ENCODE assay signal across 10 cellular contexts in genomic region chr1:38000233-38000528, GRCh38. TPM values are rescaled to one million over a fixed set of nuclear protein-coding genes. Genes with fewer than 3 reads are reported as not detected.
DNase-seq lines count a peak whose midpoint lies in the region; ATAC-seq, FAIRE-seq and TF ChIP-seq lines count a peak whose summit lies in the region.
"Had no signal": no experiment of that assay in that cellular context is flagged by ENCODE, and none has a peak within 500 bp of the region (broad histone marks: within the 10 kb centered on the region; RNA-seq: fewer than 3 reads in every experiment).

No MANE protein-coding gene starts in this region.

- no peak for FAIRE-seq in kidney (lab: Jason Lieb, UNC)

- DNase-seq in adrenal gland, result no peak
- DNase-seq in kidney, result no peak
- no peak for DNase-seq in stimulated activated effector memory CD8-positive, alpha-beta T cell treated with anti-CD3 and anti-CD28 coated beads, Interleukin-12 subunit alpha, Interleukin-12 subunit beta, amount 100 ng/mL, for 72 hours (ENCODE audit: low spot score in 2 of 2)
- DNase-seq in MG63, result no peak
- DNase-seq in stimulated activated CD4-positive, alpha-beta T cell treated with anti-CD3 and anti-CD28 coated beads, Interleukin-1b, Interleukin-23, amount 100 ng/mL, for 48 hours, result no peak
- no peak for DNase-seq in ureter (ENCODE audit: low spot score)
- DNase-seq: NCI-H748 treated with DMSO at 0.1 percent for 48 hours; stimulated activated CD8-positive, alpha-beta memory T cell treated with anti-CD3 and anti-CD28 coated beads, Interleukin-4, amount 100 ng/mL, for 48 hours had no signal

- H3K4me1 Mint-ChIP-seq in stimulated activated effector memory CD8-positive, alpha-beta T cell treated with anti-CD3 and anti-CD28 coated beads, Interleukin-12 subunit alpha, Interleukin-12 subunit beta, amount 100 ng/mL, for 72 hours, result peaks cover 71% of the 10 kb centered on the region

- H3K9me3 ChIP-seq in HUES48 (ENCODE audit: control insufficient read depth, insufficient read depth, low read length) (no peaks in the 10 kb centered on the region), adrenal gland (replicated peaks in 1 of 3) (no peaks in the 10 kb centered on the region), kidney (ENCODE audit: control insufficient read depth in 1 of 2, low read length in 2 of 2) (no peaks in the 10 kb centered on the region), MG63 (no peaks in the 10 kb centered on the region)

- H3K4me3 ChIP-seq in HUES48 (ENCODE audit: low read depth, low read length), result no peak overlapping the region
- H3K4me3 ChIP-seq in adrenal gland, result peak overlapping the region in 1 of 4 donors; percentile 13
- H3K4me3 ChIP-seq in kidney (ENCODE audit: low read length in 2 of 2), result no peak overlapping the region
- H3K4me3 ChIP-seq in MG63, result no peak overlapping the region; the same call in 1 of the 2 replicates

- H3K4me3 Mint-ChIP-seq in stimulated activated effector memory CD8-positive, alpha-beta T cell treated with anti-CD3 and anti-CD28 coated beads, Interleukin-12 subunit alpha, Interleukin-12 subunit beta, amount 100 ng/mL, for 72 hours, result peak overlapping the region; percentile 63

- H3K36me3 ChIP-seq in HUES48 (ENCODE audit: control insufficient read depth, insufficient read depth, low read length) (peaks cover 17% of the 10 kb centered on the region), adrenal gland (replicated peaks in 1 of 2) (peaks cover 0 to 16% of the 10 kb centered on the region in 2 donors), kidney (ENCODE audit: control insufficient read depth in 1 of 2, insufficient read depth in 2 of 2, low read length in 2 of 2) (peaks cover 0 to 3% of the 10 kb centered on the region in 2 donors), MG63 (peaks cover 31% of the 10 kb centered on the region)

- TF ChIP-seq POLR2A in adrenal gland (IDR thresholded peaks at IDR 0.05), result no peak

- peaks cover 50% of the 10 kb centered on the region for H3K36me3 Mint-ChIP-seq in stimulated activated effector memory CD8-positive, alpha-beta T cell treated with anti-CD3 and anti-CD28 coated beads, Interleukin-12 subunit alpha, Interleukin-12 subunit beta, amount 100 ng/mL, for 72 hours

- no peak for TF ChIP-seq CTCF in adrenal gland (IDR thresholded peaks at IDR 0.05)
- no peak for TF ChIP-seq CTCF in kidney (IDR thresholded peaks at IDR 0.05; ENCODE audit: borderline replicate concordance, extremely low read depth, insufficient read depth)

- H3K27ac ChIP-seq in HUES48 (ENCODE audit: low read depth, low read length), result peak overlapping the region; percentile 87
- peak overlapping the region; percentile 23 to 92 (median 85) for H3K27ac ChIP-seq in adrenal gland
- peak overlapping the region; percentile 71 to 82 for H3K27ac ChIP-seq in kidney (ENCODE audit: low read depth in 2 of 2, low read length in 2 of 2)

- no peaks in the 10 kb centered on the region for H3K27me3 ChIP-seq in HUES48 (ENCODE audit: control insufficient read depth, insufficient read depth, low read length)
- no peaks in the 10 kb centered on the region for H3K27me3 ChIP-seq in adrenal gland
- H3K27me3 ChIP-seq in MG63, result no peaks in the 10 kb centered on the region

- intact Hi-C loops in adrenal gland (cut with DNase I) (no loop called here), kidney (cut with DNase I) (no loop called here)

- H3K4me1 ChIP-seq in HUES48 (ENCODE audit: control insufficient read depth, insufficient read depth, low read length), result peaks cover 53% of the 10 kb centered on the region
- H3K4me1 ChIP-seq in adrenal gland (replicated peaks in 1 of 2), result peaks cover 53 to 54% of the 10 kb centered on the region in 2 donors
- H3K4me1 ChIP-seq in kidney (ENCODE audit: control insufficient read depth in 1 of 2, insufficient read depth in 1 of 2, low read depth in 1 of 2, low read length in 2 of 2), result peaks cover 13 to 42% of the 10 kb centered on the region in 2 donors

- H3K9me3 Mint-ChIP-seq in stimulated activated effector memory CD8-positive, alpha-beta T cell treated with anti-CD3 and anti-CD28 coated beads, Interleukin-12 subunit alpha, Interleukin-12 subunit beta, amount 100 ng/mL, for 72 hours, result no peaks in the 10 kb centered on the region

- 51 to 55% (median 52%) methylated on average over 2 of the region's 2 CpGs for WGBS in adrenal gland, 4 donors

- no peak for ATAC-seq in stimulated activated effector memory CD8-positive, alpha-beta T cell treated with anti-CD3 and anti-CD28 coated beads, Interleukin-12 subunit alpha, Interleukin-12 subunit beta, amount 100 ng/mL, for 72 hours
- no peak for ATAC-seq in GM18517 (IDR thresholded peaks at IDR 0.05; ENCODE audit: unreplicated experiment)

- H3K27ac Mint-ChIP-seq in stimulated activated effector memory CD8-positive, alpha-beta T cell treated with anti-CD3 and anti-CD28 coated beads, Interleukin-12 subunit alpha, Interleukin-12 subunit beta, amount 100 ng/mL, for 72 hours, result peak overlapping the region; percentile 97

- H3K9ac ChIP-seq in HUES48 (ENCODE audit: low read depth, low read length) (peak overlapping the region; percentile 5; the same call in 1 of the 2 replicates), kidney (ENCODE audit: low read length in 2 of 2) (peak overlapping the region in 1 of 2 donors; percentile 61)

RNA-seq across cellular contexts. Expression of gene FHL3, which starts 5.1 kb away (rescaled TPM):
- total RNA-seq in adrenal gland (10 to 100 TPM; 14.5 to 47.6 (median 23.2) TPM), kidney (19.6 TPM), ureter (18.2 TPM)
- polyA plus RNA-seq in adrenal gland (10 to 100 TPM in 2 of 3 donors, 1 to 10 TPM in 1; 8.6 to 39.5 (median 31.5) TPM), kidney (ENCODE audit: insufficient read depth, low read depth, low replicate concordance) (8.2 TPM)
- total RNA-seq in MG63 (2014; rRNA removed; shearing (Covaris generic); ENCODE audit: low replicate concordance), result 13.7 and 26.0 TPM in 2 replicates

RNA-seq across cellular contexts. Expression of gene SF3A3, which starts 10.4 kb away (rescaled TPM):
- total RNA-seq in adrenal gland (10 to 100 TPM; 30.1 to 95.9 (median 40.8) TPM), kidney (50.7 TPM), ureter (44.0 TPM)
- polyA plus RNA-seq in adrenal gland (10 to 100 TPM; 24.3 to 78.5 (median 28.2) TPM), kidney (ENCODE audit: insufficient read depth, low read depth, low replicate concordance) (28.7 TPM)
- 91.1 and 159 TPM in 2 replicates for total RNA-seq in MG63 (2014; rRNA removed; shearing (Covaris generic); ENCODE audit: low replicate concordance)

RNA-seq across cellular contexts. Expression of gene UTP11, which starts 12.4 kb away (rescaled TPM):
- total RNA-seq in adrenal gland (10 to 100 TPM; 25.8 to 71.9 (median 37.4) TPM), kidney (26.2 TPM), ureter (34.2 TPM)
- polyA plus RNA-seq in adrenal gland (100 to 1,000 TPM in 1 of 3 donors, 10 to 100 TPM in 2; 16.0 to 133 (median 26.5) TPM), kidney (ENCODE audit: insufficient read depth, low read depth, low replicate concordance) (24.2 TPM)
- total RNA-seq in MG63 (2014; rRNA removed; shearing (Covaris generic); ENCODE audit: low replicate concordance), result 101 and 200 TPM in 2 replicates

RNA-seq across cellular contexts. Expression of gene POU3F1, which starts 46.4 kb away (rescaled TPM):
- total RNA-seq in adrenal gland (1 to 10 TPM; 1.6 to 6.9 (median 3.0) TPM), kidney (not detected), ureter (2.8 TPM)
- polyA plus RNA-seq in adrenal gland (under 1 TPM; 0.05 to 0.40 (median 0.16) TPM), kidney (ENCODE audit: insufficient read depth, low read depth, low replicate concordance) (not detected)
- total RNA-seq in MG63 (2014; rRNA removed; shearing (Covaris generic); ENCODE audit: low replicate concordance), result not detected in 2 replicates

RNA-seq across cellular contexts. Expression of gene INPP5B, which starts 53.3 kb away (rescaled TPM):
- total RNA-seq in adrenal gland (10 to 100 TPM; 11.6 to 32.3 (median 24.0) TPM), kidney (32.9 TPM), ureter (38.1 TPM)
- polyA plus RNA-seq in adrenal gland (10 to 100 TPM; 10.4 to 15.7 (median 11.3) TPM), kidney (ENCODE audit: insufficient read depth, low read depth, low replicate concordance) (8.4 TPM)
- 12.4 and 19.2 TPM in 2 replicates for total RNA-seq in MG63 (2014; rRNA removed; shearing (Covaris generic); ENCODE audit: low replicate concordance)
